Comparison of ENCODE assay signal across 29 cellular contexts in the genomic region with DNA sequence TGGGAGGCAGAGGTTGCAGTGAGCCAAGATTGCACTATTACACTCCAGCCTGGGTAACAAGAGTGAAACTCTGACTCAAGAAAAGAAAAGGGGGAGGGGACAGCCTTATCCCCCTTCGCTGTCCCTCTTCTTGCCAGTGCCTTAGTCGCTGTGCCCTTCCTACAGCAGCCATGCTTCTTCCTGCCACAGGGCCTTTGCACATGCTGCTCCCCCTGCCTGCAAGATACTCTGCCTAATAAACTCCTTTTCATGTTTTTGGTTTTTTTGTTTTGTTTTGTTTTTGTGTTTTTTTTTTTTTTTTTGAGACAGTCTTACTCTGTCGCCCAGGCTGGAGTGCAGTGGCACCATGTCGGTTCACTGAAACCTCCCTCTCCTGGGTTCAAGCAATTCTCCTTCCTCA.
"Had no signal": no experiment of that assay in that cellular context is flagged by ENCODE, and none has a peak within 500 bp of the region (broad histone marks: within the 10 kb centered on the region; RNA-seq: fewer than 3 reads in every experiment).

No MANE protein-coding gene starts in this region.

- H3K9me3 ChIP-seq: stomach, suprapubic skin, testis, thoracic aorta, thyroid gland, tibial artery, transverse colon, upper lobe of left lung, upper lobe of right lung, uterus, vagina had no signal

- H3K36me3 ChIP-seq: suprapubic skin, thoracic aorta, thyroid gland, tibial artery, tibial nerve, transverse colon, upper lobe of left lung, upper lobe of right lung, uterus, vagina had no signal

- H3K27me3 ChIP-seq: stomach, suprapubic skin, testis, thyroid gland, tibial artery, tibial nerve, transverse colon, upper lobe of left lung, upper lobe of right lung, uterus, vagina had no signal

- H3K27ac ChIP-seq: stomach, suprapubic skin, testis, thoracic aorta, thyroid gland, tibial artery, tibial nerve, transverse colon, upper lobe of left lung, upper lobe of right lung, uterus, vagina had no signal

- H3K4me1 ChIP-seq: suprapubic skin, testis, thyroid gland, tibial artery, tibial nerve, transverse colon, upper lobe of left lung, upper lobe of right lung, uterus, vagina had no signal

- H3K4me3 ChIP-seq: stomach, suprapubic skin, testis, thoracic aorta, thyroid gland, tibial artery, tibial nerve, transverse colon, upper lobe of left lung, upper lobe of right lung, uterus, vagina had no signal

- H3K27me3 Mint-ChIP-seq: stimulated activated memory B cell treated with anti-CD40 and anti-IgM and Interleukin-4, amounts not matched to agents 10 μg/mL and 1 μg/mL and 100 μg/mL, for 72 hours; type B pancreatic cell had no signal

- H3K4me1 Mint-ChIP-seq: stimulated activated effector memory CD8-positive, alpha-beta T cell treated with anti-CD3 and anti-CD28 coated beads, Interleukin-12 subunit alpha, Interleukin-12 subunit beta, amount 100 ng/mL, for 72 hours; stimulated activated memory B cell treated with anti-CD40 and anti-IgM and Interleukin-4, amounts not matched to agents 10 μg/mL and 1 μg/mL and 100 μg/mL, for 72 hours; stimulated activated naive CD8-positive, alpha-beta T cell treated with anti-CD3 and anti-CD28 coated beads, Interleukin-15, amount 100 ng/mL, for 72 hours had no signal

- DNase-seq: stimulated activated CD4-positive, alpha-beta T cell treated with anti-CD3 and anti-CD28 coated beads, Interleukin-2, amount 100 ng/mL, for 48 hours; stimulated activated CD4-positive, alpha-beta T cell treated with anti-CD3 and anti-CD28 coated beads, Interleukin-4, amount 100 ng/mL, for 1 hour; stimulated activated CD4-positive, alpha-beta T cell treated with anti-CD3 and anti-CD28 coated beads, Interleukin-4, amount 100 ng/mL, for 24 hours; stimulated activated CD4-positive, alpha-beta T cell treated with anti-CD3 and anti-CD28 coated beads, Interleukin-4, amount 100 ng/mL, for 4 hours; stimulated activated CD8-positive, alpha-beta memory T cell treated with anti-CD3 and anti-CD28 coated beads, Interleukin-4, amount 100 ng/mL, for 48 hours; stimulated activated naive B cell treated with anti-CD40 and anti-IgM and Interleukin-4, amounts not matched to agents 10 μg/mL and 1 μg/mL and 100 μg/mL, for 72 hours; stimulated activated naive CD4-positive, alpha-beta T cell; stimulated activated naive CD4-positive, alpha-beta T cell treated with Interleukin-2 at 50 U/mL for 16 hours; stimulated activated naive CD8-positive, alpha-beta T cell treated with anti-CD3 and anti-CD28 coated beads, Interleukin-15, amount 100 ng/mL, for 72 hours; stimulated activated naive CD8-positive, alpha-beta T cell treated with anti-CD3 and anti-CD28 coated beads, Interleukin-15, Interleukin-2, amounts not matched to agents 100 U/mL and 50 U/mL, for 24 hours; stomach; substantia nigra; testis; thyroid gland; tibial artery; transverse colon; trophoblast cell; upper lobe of left lung; upper lobe of right lung; uterus had no signal

- H3K36me3 Mint-ChIP-seq: stimulated activated effector memory CD8-positive, alpha-beta T cell treated with anti-CD3 and anti-CD28 coated beads, Interleukin-12 subunit alpha, Interleukin-12 subunit beta, amount 100 ng/mL, for 72 hours; stimulated activated memory B cell treated with anti-CD40 and anti-IgM and Interleukin-4, amounts not matched to agents 10 μg/mL and 1 μg/mL and 100 μg/mL, for 72 hours; stimulated activated naive B cell treated with anti-CD40 and anti-IgM and Interleukin-4, amounts not matched to agents 10 μg/mL and 1 μg/mL and 100 μg/mL, for 72 hours; type B pancreatic cell had no signal

- ATAC-seq: stimulated activated effector memory CD8-positive, alpha-beta T cell treated with anti-CD3 and anti-CD28 coated beads, Interleukin-12 subunit alpha, Interleukin-12 subunit beta, amount 100 ng/mL, for 72 hours; stimulated activated memory B cell treated with anti-CD40 and anti-IgM and Interleukin-4, amounts not matched to agents 10 μg/mL and 1 μg/mL and 100 μg/mL, for 72 hours; stimulated activated naive B cell treated with anti-CD40 and anti-IgM and Interleukin-4, amounts not matched to agents 10 μg/mL and 1 μg/mL and 100 μg/mL, for 72 hours; stimulated activated naive CD8-positive, alpha-beta T cell treated with anti-CD3 and anti-CD28 coated beads, Interleukin-15, amount 100 ng/mL, for 72 hours; stimulated activated naive CD8-positive, alpha-beta T cell treated with anti-CD3 and anti-CD28 coated beads, Interleukin-15, Interleukin-2, amounts not matched to agents 100 U/mL and 50 U/mL, for 24 hours; upper lobe of right lung had no signal

- FAIRE-seq: urothelium cell line had no signal

- H3K4me3 Mint-ChIP-seq: stimulated activated effector memory CD8-positive, alpha-beta T cell treated with anti-CD3 and anti-CD28 coated beads, Interleukin-12 subunit alpha, Interleukin-12 subunit beta, amount 100 ng/mL, for 72 hours; stimulated activated memory B cell treated with anti-CD40 and anti-IgM and Interleukin-4, amounts not matched to agents 10 μg/mL and 1 μg/mL and 100 μg/mL, for 72 hours; stimulated activated naive B cell treated with anti-CD40 and anti-IgM and Interleukin-4, amounts not matched to agents 10 μg/mL and 1 μg/mL and 100 μg/mL, for 72 hours; stimulated activated naive CD8-positive, alpha-beta T cell treated with anti-CD3 and anti-CD28 coated beads, Interleukin-15, amount 100 ng/mL, for 72 hours; stimulated activated naive CD8-positive, alpha-beta T cell treated with anti-CD3 and anti-CD28 coated beads, Interleukin-15, Interleukin-2, amounts not matched to agents 100 ng/mL and 50 ng/mL, for 24 hours; type B pancreatic cell had no signal

- H3K9me3 Mint-ChIP-seq: stimulated activated effector memory CD8-positive, alpha-beta T cell treated with anti-CD3 and anti-CD28 coated beads, Interleukin-12 subunit alpha, Interleukin-12 subunit beta, amount 100 ng/mL, for 72 hours; stimulated activated naive CD8-positive, alpha-beta T cell treated with anti-CD3 and anti-CD28 coated beads, Interleukin-15, amount 100 ng/mL, for 72 hours; stimulated activated naive CD8-positive, alpha-beta T cell treated with anti-CD3 and anti-CD28 coated beads, Interleukin-15, Interleukin-2, amounts not matched to agents 100 ng/mL and 50 ng/mL, for 24 hours; type B pancreatic cell had no signal

- H3K27ac Mint-ChIP-seq: stimulated activated effector memory CD8-positive, alpha-beta T cell treated with anti-CD3 and anti-CD28 coated beads, Interleukin-12 subunit alpha, Interleukin-12 subunit beta, amount 100 ng/mL, for 72 hours; stimulated activated memory B cell treated with anti-CD40 and anti-IgM and Interleukin-4, amounts not matched to agents 10 μg/mL and 1 μg/mL and 100 μg/mL, for 72 hours; stimulated activated naive B cell treated with anti-CD40 and anti-IgM and Interleukin-4, amounts not matched to agents 10 μg/mL and 1 μg/mL and 100 μg/mL, for 72 hours; stimulated activated naive CD8-positive, alpha-beta T cell treated with anti-CD3 and anti-CD28 coated beads, Interleukin-15, amount 100 ng/mL, for 72 hours; stimulated activated naive CD8-positive, alpha-beta T cell treated with anti-CD3 and anti-CD28 coated beads, Interleukin-15, Interleukin-2, amounts not matched to agents 100 ng/mL and 50 ng/mL, for 24 hours; type B pancreatic cell had no signal
